In genomic region chr4:48271626-48272025, GRCh38 we compare ENCODE assay signal across 1 cellular context.
TF ChIP-seq lines count a peak whose summit lies in the region.

No MANE protein-coding gene starts in this region.

TF ChIP-seq in K562, 482 proteins besides CTCF, POLR2A, EP300 and RAD21 (continued from another document):
- TF ChIP-seq, protein P1, sequence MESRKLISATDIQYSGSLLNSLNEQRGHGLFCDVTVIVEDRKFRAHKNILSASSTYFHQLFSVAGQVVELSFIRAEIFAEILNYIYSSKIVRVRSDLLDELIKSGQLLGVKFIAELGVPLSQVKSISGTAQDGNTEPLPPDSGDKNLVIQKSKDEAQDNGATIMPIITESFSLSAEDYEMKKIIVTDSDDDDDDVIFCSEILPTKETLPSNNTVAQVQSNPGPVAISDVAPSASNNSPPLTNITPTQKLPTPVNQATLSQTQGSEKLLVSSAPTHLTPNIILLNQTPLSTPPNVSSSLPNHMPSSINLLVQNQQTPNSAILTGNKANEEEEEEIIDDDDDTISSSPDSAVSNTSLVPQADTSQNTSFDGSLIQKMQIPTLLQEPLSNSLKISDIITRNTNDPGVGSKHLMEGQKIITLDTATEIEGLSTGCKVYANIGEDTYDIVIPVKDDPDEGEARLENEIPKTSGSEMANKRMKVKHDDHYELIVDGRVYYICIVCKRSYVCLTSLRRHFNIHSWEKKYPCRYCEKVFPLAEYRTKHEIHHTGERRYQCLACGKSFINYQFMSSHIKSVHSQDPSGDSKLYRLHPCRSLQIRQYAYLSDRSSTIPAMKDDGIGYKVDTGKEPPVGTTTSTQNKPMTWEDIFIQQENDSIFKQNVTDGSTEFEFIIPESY (CRISPR knock-in tag; IDR thresholded peaks at IDR 0.05) = peak; percentile 63
- no peak for TF ChIP-seq KDM4B (IDR thresholded peaks at IDR 0.05; ENCODE audit: borderline replicate concordance in 2 of 2, low read depth in 1 of 2)
